1 cellular context compared by ENCODE assay signal in the genomic region with DNA sequence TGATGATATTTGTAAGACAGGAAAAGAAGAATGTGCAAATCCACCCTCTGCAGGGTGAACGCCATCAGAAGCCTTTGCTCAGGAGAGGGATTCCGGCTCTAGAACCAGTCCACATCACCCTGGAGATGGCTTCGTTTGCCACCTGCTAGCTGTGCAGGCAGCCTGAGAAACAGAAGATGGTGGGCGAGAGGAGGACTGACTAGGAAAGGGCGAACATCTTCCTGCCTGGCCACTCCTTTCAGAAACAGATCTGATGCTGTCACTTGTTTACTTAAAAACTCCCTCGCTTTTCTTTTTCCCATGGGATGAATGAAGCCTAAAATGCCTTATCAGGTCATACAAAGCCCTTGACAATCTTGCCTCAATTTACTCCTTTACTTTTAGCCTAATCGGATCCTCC.
A peak's percentile ranks its signal among the peaks of the same experiment; 100 is the strongest.
TF ChIP-seq lines count a peak whose summit lies in the region.

No MANE protein-coding gene starts in this region.

TF ChIP-seq in GM12878, 131 proteins besides CTCF, POLR2A, EP300 and RAD21:
- TF ChIP-seq IKZF2 (IDR thresholded peaks at IDR 0.05): 0 out of 4 replicates have a peak, but pooled peaks of 1 of the 2 experiments have one; percentile 20
- TF ChIP-seq MLLT1 (IDR thresholded peaks at IDR 0.05): 0 out of 2 replicates have a peak, but pooled peaks have one; percentile 13
- no peak for TF ChIP-seq FOXK2 (IDR thresholded peaks at IDR 0.05)
- no peak for TF ChIP-seq ETV6 (conservative IDR thresholded peaks at IDR 0.05 in 1 of 2, IDR thresholded peaks at IDR 0.05 in 1 of 2; ENCODE audit: borderline replicate concordance in 1 of 2, low read depth in 1 of 2)
- TF ChIP-seq REST (IDR thresholded peaks at IDR 0.05; ENCODE audit: low read depth, low read length): no peak
- TF ChIP-seq HCFC1 (IDR thresholded peaks at IDR 0.05; ENCODE audit: low read length): no peak
- TF ChIP-seq CREB1 (IDR thresholded peaks at IDR 0.05; ENCODE audit: low read depth): no peak
- TF ChIP-seq TCF12 (IDR thresholded peaks at IDR 0.05; ENCODE audit: low read depth, low read length): 0 out of 2 replicates have a peak, but pooled peaks have one; percentile 15
- no peak for TF ChIP-seq E2F4 (IDR thresholded peaks at IDR 0.05; ENCODE audit: low read depth, low read length)
- TF ChIP-seq FOS (IDR thresholded peaks at IDR 0.05; ENCODE audit: borderline replicate concordance, extremely low read depth, insufficient read length): no peak
- no peak for TF ChIP-seq ZBTB33 (IDR thresholded peaks at IDR 0.05)
- no peak for TF ChIP-seq ATF2 (IDR thresholded peaks at IDR 0.05; ENCODE audit: low read length)
- no peak for TF ChIP-seq SRF (IDR thresholded peaks at IDR 0.05; ENCODE audit: low read depth in 2 of 2, low read length in 2 of 2)
- TF ChIP-seq CBFB (IDR thresholded peaks at IDR 0.05; ENCODE audit: low read depth): no peak
- TF ChIP-seq, protein P1, sequence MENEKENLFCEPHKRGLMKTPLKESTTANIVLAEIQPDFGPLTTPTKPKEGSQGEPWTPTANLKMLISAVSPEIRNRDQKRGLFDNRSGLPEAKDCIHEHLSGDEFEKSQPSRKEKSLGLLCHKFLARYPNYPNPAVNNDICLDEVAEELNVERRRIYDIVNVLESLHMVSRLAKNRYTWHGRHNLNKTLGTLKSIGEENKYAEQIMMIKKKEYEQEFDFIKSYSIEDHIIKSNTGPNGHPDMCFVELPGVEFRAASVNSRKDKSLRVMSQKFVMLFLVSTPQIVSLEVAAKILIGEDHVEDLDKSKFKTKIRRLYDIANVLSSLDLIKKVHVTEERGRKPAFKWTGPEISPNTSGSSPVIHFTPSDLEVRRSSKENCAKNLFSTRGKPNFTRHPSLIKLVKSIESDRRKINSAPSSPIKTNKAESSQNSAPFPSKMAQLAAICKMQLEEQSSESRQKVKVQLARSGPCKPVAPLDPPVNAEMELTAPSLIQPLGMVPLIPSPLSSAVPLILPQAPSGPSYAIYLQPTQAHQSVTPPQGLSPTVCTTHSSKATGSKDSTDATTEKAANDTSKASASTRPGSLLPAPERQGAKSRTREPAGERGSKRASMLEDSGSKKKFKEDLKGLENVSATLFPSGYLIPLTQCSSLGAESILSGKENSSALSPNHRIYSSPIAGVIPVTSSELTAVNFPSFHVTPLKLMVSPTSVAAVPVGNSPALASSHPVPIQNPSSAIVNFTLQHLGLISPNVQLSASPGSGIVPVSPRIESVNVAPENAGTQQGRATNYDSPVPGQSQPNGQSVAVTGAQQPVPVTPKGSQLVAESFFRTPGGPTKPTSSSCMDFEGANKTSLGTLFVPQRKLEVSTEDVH (IDR thresholded peaks at IDR 0.05; ENCODE audit: low read depth, partially characterized antibody): no peak
- no peak for TF ChIP-seq RAD51 (IDR thresholded peaks at IDR 0.05)
